In the genomic region with DNA sequence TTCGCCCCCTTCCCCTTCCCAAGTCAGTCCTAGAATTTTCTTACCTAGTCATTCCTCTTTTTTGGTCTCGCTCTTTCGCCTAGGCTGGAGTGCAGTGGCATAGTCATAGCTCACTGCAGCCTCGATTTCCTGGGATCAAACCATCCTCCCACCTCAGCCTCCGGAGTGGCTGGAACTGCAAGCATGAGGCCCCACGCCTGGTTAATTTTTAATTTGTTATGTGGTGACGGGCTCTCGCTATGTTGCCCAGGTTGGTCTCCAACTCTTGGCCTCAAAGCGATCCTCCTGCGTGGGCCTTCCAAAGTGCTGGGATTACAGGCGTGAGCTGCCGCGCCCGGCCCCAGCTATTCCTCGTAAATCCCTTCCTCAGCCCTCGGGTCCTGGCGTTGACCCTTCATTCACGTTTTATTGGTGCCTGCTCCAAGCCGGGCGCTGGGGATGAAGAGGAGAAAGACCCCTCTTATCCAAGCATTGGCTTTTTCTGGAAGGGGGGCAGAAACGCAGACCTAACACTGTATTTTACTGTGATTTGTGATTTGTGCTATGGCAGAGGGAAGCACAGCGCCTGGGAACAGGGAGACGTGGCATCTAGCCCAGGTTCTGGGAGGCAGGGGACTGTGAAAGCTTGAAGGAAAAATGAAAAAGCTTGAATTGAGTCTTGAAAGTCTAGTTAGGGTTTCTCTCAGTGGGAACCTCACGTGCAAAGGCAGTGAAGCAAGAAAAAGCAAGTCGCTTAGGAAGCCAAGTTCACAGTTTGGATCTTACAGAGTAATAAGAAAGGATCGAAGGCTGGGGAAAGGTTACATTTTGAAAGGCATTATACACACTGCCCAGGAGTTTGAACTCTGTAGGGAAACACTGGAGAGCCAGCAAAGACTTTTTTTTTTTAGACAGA, we compare ENCODE assay signal across 9 cellular contexts. TPM values are rescaled to one million over a fixed set of nuclear protein-coding genes. Genes with fewer than 3 reads are reported as not detected.
A peak's percentile ranks its signal among the peaks of the same experiment; 100 is the strongest.
DNase-seq lines count a peak whose midpoint lies in the region; TF ChIP-seq lines count a peak whose summit lies in the region.
"Had no signal": no experiment of that assay in that cellular context is flagged by ENCODE, and none has a peak within 500 bp of the region (broad histone marks: within the 10 kb centered on the region; RNA-seq: fewer than 3 reads in every experiment).

No MANE protein-coding gene starts in this region.

- peak overlapping the region; percentile 96 for H3K4me3 Mint-ChIP-seq in activated naive CD4-positive, alpha-beta T cell treated with anti-CD3 and anti-CD28 coated beads, Interleukin-2, amount 10 ng/mL, durations not matched to agents 7 days and 5 days
- peak overlapping the region; percentile 97 for H3K4me3 Mint-ChIP-seq in nephron progenitor cell

- CTCF ChIA-PET in activated naive CD4-positive, alpha-beta T cell treated with anti-CD3 and anti-CD28 coated beads, Interleukin-2, amount 10 ng/mL, durations not matched to agents 7 days and 5 days (lab: Charles Lee) = interaction anchor here (0.9 to 4.9 kb wide), 8 partner anchors 14 to 450 kb away, joined by 3 to 33 read pairs (median 3); partner anchors contain the start of gene FIS1

- peaks cover 45% of the 10 kb centered on the region for H3K4me1 Mint-ChIP-seq in activated naive CD4-positive, alpha-beta T cell treated with anti-CD3 and anti-CD28 coated beads, Interleukin-2, amount 10 ng/mL, durations not matched to agents 7 days and 5 days
- peaks cover 51% of the 10 kb centered on the region for H3K4me1 Mint-ChIP-seq in nephron progenitor cell

- no peaks in the 10 kb centered on the region for H3K9me3 ChIP-seq in ectodermal cell (ENCODE audit: control insufficient read depth, low read length)

- H3K27me3 ChIP-seq in ectodermal cell (ENCODE audit: control insufficient read depth, insufficient read depth, low read length, poor library complexity, severe bottlenecking) = no peaks in the 10 kb centered on the region

- peak overlapping the region; percentile 88 for H3K27ac Mint-ChIP-seq in activated naive CD4-positive, alpha-beta T cell treated with anti-CD3 and anti-CD28 coated beads, Interleukin-2, amount 10 ng/mL, durations not matched to agents 7 days and 5 days
- H3K27ac Mint-ChIP-seq in nephron progenitor cell = peak overlapping the region; percentile 97

- H3K4me3 ChIP-seq in ectodermal cell (ENCODE audit: insufficient read depth, low read depth, low read length) = peak overlapping the region; percentile 69

- H3K36me3 Mint-ChIP-seq in activated naive CD4-positive, alpha-beta T cell treated with anti-CD3 and anti-CD28 coated beads, Interleukin-2, amount 10 ng/mL, durations not matched to agents 7 days and 5 days = peaks cover 45% of the 10 kb centered on the region
- peaks cover 24% of the 10 kb centered on the region for H3K36me3 Mint-ChIP-seq in nephron progenitor cell (ENCODE audit: low read depth)

- WGBS in ectodermal cell, 2 experiments = 13 to 14% methylated on average over 26 of the region's 26 CpGs

- peaks cover 4% of the 10 kb centered on the region for H3K36me3 ChIP-seq in ectodermal cell (ENCODE audit: control insufficient read depth, insufficient read depth, low read length)

- TF ChIP-seq CTCF in nephron progenitor cell (IDR thresholded peaks at IDR 0.05) = no peak

- no peaks in the 10 kb centered on the region for H3K27me3 Mint-ChIP-seq in activated naive CD4-positive, alpha-beta T cell treated with anti-CD3 and anti-CD28 coated beads, Interleukin-2, amount 10 ng/mL, durations not matched to agents 7 days and 5 days
- H3K27me3 Mint-ChIP-seq in nephron progenitor cell (ENCODE audit: low read depth, poor library complexity) = peaks cover 3% of the 10 kb centered on the region

- H3K9me3 Mint-ChIP-seq in activated naive CD4-positive, alpha-beta T cell treated with anti-CD3 and anti-CD28 coated beads, Interleukin-2, amount 10 ng/mL, durations not matched to agents 7 days and 5 days = no peaks in the 10 kb centered on the region
- no peaks in the 10 kb centered on the region for H3K9me3 Mint-ChIP-seq in nephron progenitor cell

- H3K4me1 ChIP-seq in ectodermal cell (ENCODE audit: control insufficient read depth, insufficient read depth, low read length) = peaks cover 14% of the 10 kb centered on the region

- no peak overlapping the region for H3K27ac ChIP-seq in ectodermal cell (ENCODE audit: insufficient read depth, low read depth, low read length, poor library complexity, severe bottlenecking)

- no peak for DNase-seq in activated naive CD4-positive, alpha-beta T cell treated with anti-CD3 and anti-CD28 coated beads, Interleukin-2, amount 10 ng/mL, durations not matched to agents 7 days and 5 days
- DNase-seq in activated naive CD4-positive, alpha-beta T cell (lab: John Stamatoyannopoulos, UW) = no peak
- peak; percentile 20 for DNase-seq in M059J (ENCODE audit: low read depth)
- no peak for DNase-seq in nephron progenitor cell
- DNase-seq in cerebellum (ENCODE audit: low spot score) = no peak
- no peak for DNase-seq in NCI-H526 treated with DMSO at 0.1 percent for 48 hours (lab: John Stamatoyannopoulos, UW)
- no peak for DNase-seq in NCI-H2171 treated with DMSO at 0.1 percent for 48 hours (lab: John Stamatoyannopoulos, UW)

RNA-seq across cellular contexts. Expression of gene ZNHIT1, which starts 0.5 kb away (rescaled TPM):
- total RNA-seq in M059J (2014; rRNA removed; shearing (Covaris generic)) = 110 and 134 TPM in 2 replicates
- polyA plus RNA-seq in ectodermal cell (2013, experiment 1 of 4) = 51.5 TPM
- 54.4 TPM for polyA plus RNA-seq in ectodermal cell (2013, experiment 2 of 4)
- 58.6 TPM for polyA plus RNA-seq in ectodermal cell (2013, experiment 3 of 4)
- 59.0 TPM for polyA plus RNA-seq in ectodermal cell (2013, experiment 4 of 4)
- total RNA-seq in cerebellum = 22.0 TPM

RNA-seq across cellular contexts. Expression of gene PLOD3, which starts 1.1 kb away (rescaled TPM):
- total RNA-seq in M059J (2014; rRNA removed; shearing (Covaris generic)) = 69.0 and 129 TPM in 2 replicates
- polyA plus RNA-seq in ectodermal cell (2013, experiment 1 of 4) = 48.8 TPM
- polyA plus RNA-seq in ectodermal cell (2013, experiment 2 of 4) = 43.7 TPM
- polyA plus RNA-seq in ectodermal cell (2013, experiment 3 of 4) = 29.7 TPM
- polyA plus RNA-seq in ectodermal cell (2013, experiment 4 of 4) = 29.2 TPM
- total RNA-seq in cerebellum = 13.4 TPM

RNA-seq across cellular contexts. Expression of gene MOGAT3, which starts 17.6 kb away (rescaled TPM):
- not detected in 2 replicates for total RNA-seq in M059J (2014; rRNA removed; shearing (Covaris generic))
- polyA plus RNA-seq in ectodermal cell (2013, experiment 1 of 4) = not detected
- polyA plus RNA-seq in ectodermal cell (2013, experiment 2 of 4) = not detected
- not detected for polyA plus RNA-seq in ectodermal cell (2013, experiment 3 of 4)
- not detected for polyA plus RNA-seq in ectodermal cell (2013, experiment 4 of 4)
- total RNA-seq in cerebellum = not detected
- total RNA-seq: left cardiac atrium had no signal

RNA-seq across cellular contexts. Expression of gene CLDN15, which starts 19.1 kb away (rescaled TPM):
- total RNA-seq in M059J (2014; rRNA removed; shearing (Covaris generic)) = 1.7 and 3.2 TPM in 2 replicates
- polyA plus RNA-seq in ectodermal cell (2013, experiment 1 of 4) = 8.8 TPM
- 8.3 TPM for polyA plus RNA-seq in ectodermal cell (2013, experiment 2 of 4)
- 8.3 TPM for polyA plus RNA-seq in ectodermal cell (2013, experiment 3 of 4)
- polyA plus RNA-seq in ectodermal cell (2013, experiment 4 of 4) = 8.3 TPM
- 5.4 TPM for total RNA-seq in cerebellum

RNA-seq across cellular contexts. Expression of gene FIS1, which starts 26.4 kb away (rescaled TPM):
- 106 and 146 TPM in 2 replicates for total RNA-seq in M059J (2014; rRNA removed; shearing (Covaris generic))
- 117 TPM for polyA plus RNA-seq in ectodermal cell (2013, experiment 1 of 4)
- polyA plus RNA-seq in ectodermal cell (2013, experiment 2 of 4) = 110 TPM
- 102 TPM for polyA plus RNA-seq in ectodermal cell (2013, experiment 3 of 4)
- polyA plus RNA-seq in ectodermal cell (2013, experiment 4 of 4) = 107 TPM
- total RNA-seq in cerebellum = 45.4 TPM
